Comparison of ENCODE assay signal across 8 cellular contexts in the genomic region with DNA sequence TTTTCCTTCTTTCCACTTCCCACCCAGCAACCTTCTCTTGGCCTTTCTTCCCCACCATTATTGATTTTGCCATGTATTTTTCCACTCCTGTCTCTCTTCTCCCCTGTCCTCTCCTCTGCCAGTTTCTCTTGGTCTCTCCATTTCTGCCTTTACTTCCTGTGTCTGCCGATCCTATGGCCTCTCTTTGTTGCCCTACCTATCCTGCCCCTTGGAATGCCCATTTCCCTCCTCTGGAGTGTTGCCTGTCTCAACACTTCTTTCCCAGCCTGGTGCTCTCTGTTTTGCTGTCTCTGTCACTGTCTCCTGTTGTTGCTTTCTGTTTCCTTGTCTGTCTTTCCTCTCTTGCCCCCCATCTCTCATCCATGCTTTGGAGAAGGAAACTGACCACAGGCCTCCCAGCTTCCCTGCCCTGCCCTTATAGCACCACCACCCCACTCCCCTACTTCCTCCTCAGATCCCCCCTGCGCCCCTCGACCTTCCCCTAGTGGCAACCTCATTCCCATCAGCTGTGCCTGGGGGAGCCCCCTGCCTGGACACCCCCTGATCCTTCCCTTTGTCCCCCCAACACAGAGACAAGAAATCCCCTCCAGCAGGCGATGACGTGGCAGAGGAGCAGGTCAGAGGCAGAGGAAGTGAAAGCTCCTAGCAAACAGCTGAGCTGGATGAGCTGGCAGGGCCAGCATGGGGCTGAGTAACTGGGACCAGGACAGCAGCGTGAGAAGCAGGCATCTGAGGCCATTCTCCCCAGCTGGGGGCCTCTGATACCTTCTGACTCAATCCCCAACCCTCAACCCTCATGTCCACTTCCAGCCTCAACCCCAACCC. TPM values are rescaled to one million over a fixed set of nuclear protein-coding genes. Genes with fewer than 3 reads are reported as not detected.
DNase-seq lines count a peak whose midpoint lies in the region; ATAC-seq and TF ChIP-seq lines count a peak whose summit lies in the region.

No MANE protein-coding gene starts in this region.

- H3K9ac ChIP-seq in BLaER1 treated with 17β-estradiol and CSF1 and Interleukin-3, amounts not matched to agents 10 nM and 100 nM = peak overlapping the region in 3 of 11 experiments; percentile 31 to 57 (median 36); a peak in 4 of 22 replicates

- DNase-seq in T1000 (lab: John Stamatoyannopoulos, UW) = peak; percentile 54
- DNase-seq in heart right ventricle = peak in 1 of 2 donors; percentile 23
- peak; percentile 62 for DNase-seq in stimulated activated naive CD8-positive, alpha-beta T cell treated with anti-CD3 and anti-CD28 coated beads, Interleukin-15, Interleukin-2, amounts not matched to agents 100 U/mL and 50 U/mL, for 24 hours
- no peak for DNase-seq in HuH-7 (ENCODE audit: low spot score)
- no peak for DNase-seq in A673 (ENCODE audit: low spot score)

- H3K9me3 ChIP-seq in BLaER1 treated with 17β-estradiol and CSF1 and Interleukin-3, amounts not matched to agents 10 nM and 100 nM (replicated peaks in 1 of 11) = no peaks in the 10 kb centered on the region
- H3K9me3 ChIP-seq in heart right ventricle = no peaks in the 10 kb centered on the region
- no peaks in the 10 kb centered on the region for H3K9me3 ChIP-seq in A673 (ENCODE audit: low read depth, low read length, poor library complexity, severe bottlenecking)

- CTCF ChIA-PET in A673 (lab: Charles Lee) = interaction anchor here (0.9 kb wide), 1 partner anchor 16 kb away, joined by 6 read pairs; no protein-coding TSS in a partner anchor

- no peak overlapping the region for H3K4me3 ChIP-seq in BLaER1 treated with 17β-estradiol and CSF1 and Interleukin-3, amounts not matched to agents 10 nM and 100 nM
- H3K4me3 ChIP-seq in heart right ventricle (no peak overlapping the region), A673 (ENCODE audit: low read depth, low read length, poor library complexity, severe bottlenecking) (no peak overlapping the region)

- no TSS peak for BruUV-seq in A673 (replicated peaks; lab: Mats Ljungman, UMichigan)

- TF ChIP-seq CTCF in heart right ventricle (IDR thresholded peaks at IDR 0.05) (no peak), A673 (conservative IDR thresholded peaks at IDR 0.05; ENCODE audit: low read depth, low read length) (no peak)

- H3K27ac ChIP-seq in BLaER1 treated with 17β-estradiol and CSF1 and Interleukin-3, amounts not matched to agents 10 nM and 100 nM = peak overlapping the region in 5 of 11 experiments; percentile 8 to 76 (median 64); a peak in 7 of 22 replicates
- H3K27ac ChIP-seq in heart right ventricle = peak overlapping the region in 1 of 10 donors; percentile 74
- no peak overlapping the region for H3K27ac ChIP-seq in A673 (ENCODE audit: low read depth, low read length, poor library complexity, severe bottlenecking)

- 51 to 58% methylated on average over 6 of the region's 6 CpGs for WGBS in heart right ventricle, 2 donors

- H3K4me1 ChIP-seq in BLaER1 treated with 17β-estradiol and CSF1 and Interleukin-3, amounts not matched to agents 10 nM and 100 nM = peaks cover 38 to 79% (median 45%) of the 10 kb centered on the region in 10 experiments
- H3K4me1 ChIP-seq in heart right ventricle = peaks cover 0 to 16% (median 0%) of the 10 kb centered on the region in 9 donors
- peaks cover 33% of the 10 kb centered on the region for H3K4me1 ChIP-seq in A673 (ENCODE audit: insufficient read depth, low read length, poor library complexity, severe bottlenecking)

- H3K36me3 ChIP-seq in BLaER1 treated with 17β-estradiol and CSF1 and Interleukin-3, amounts not matched to agents 10 nM and 100 nM = no peaks in the 10 kb centered on the region
- H3K36me3 ChIP-seq in heart right ventricle = no peaks in the 10 kb centered on the region
- no peaks in the 10 kb centered on the region for H3K36me3 ChIP-seq in A673 (ENCODE audit: insufficient read depth, low read length, poor library complexity, severe bottlenecking)

- peak overlapping the region; percentile 38 to 89 (median 77); a peak in 21 of 22 replicates for H3K4me2 ChIP-seq in BLaER1 treated with 17β-estradiol and CSF1 and Interleukin-3, amounts not matched to agents 10 nM and 100 nM

- H3K27me3 ChIP-seq in BLaER1 treated with 17β-estradiol and CSF1 and Interleukin-3, amounts not matched to agents 10 nM and 100 nM = peaks cover 0 to 6% (median 0%) of the 10 kb centered on the region in 11 experiments; a peak in 4 of 22 replicates
- H3K27me3 ChIP-seq in heart right ventricle = peaks cover 0 to 72% (median 45%) of the 10 kb centered on the region in 7 donors
- H3K27me3 ChIP-seq in A673 (replicated peaks; ENCODE audit: insufficient read depth, low read depth, low read length, poor library complexity) = no peaks in the 10 kb centered on the region

- peaks cover 0 to 5% (median 0%) of the 10 kb centered on the region in 11 experiments; a peak in 1 of 22 replicates for H4K20me1 ChIP-seq in BLaER1 treated with 17β-estradiol and CSF1 and Interleukin-3, amounts not matched to agents 10 nM and 100 nM

- intact Hi-C loops in heart right ventricle (cut with DNase I) = no loop called here
- intact Hi-C loops in A673 (cut with micrococcal nuclease; ENCODE audit: unreplicated experiment) = no loop called here

- ATAC-seq in GM19035 (IDR thresholded peaks at IDR 0.05; ENCODE audit: unreplicated experiment) (peak; percentile 87), HG03280 (IDR thresholded peaks at IDR 0.05; ENCODE audit: unreplicated experiment) (peak; percentile 67), heart right ventricle (peak; percentile 13 to 73 (median 56))
- peak; percentile 84 for ATAC-seq in stimulated activated naive CD8-positive, alpha-beta T cell treated with anti-CD3 and anti-CD28 coated beads, Interleukin-15, Interleukin-2, amounts not matched to agents 100 U/mL and 50 U/mL, for 24 hours

- POLR2A ChIA-PET in A673 (lab: Charles Lee; ENCODE audit: low non-redundant PET) = no interaction called here

RNA-seq across cellular contexts. Expression of a gene that starts 6.6 kb away (rescaled TPM):
- not detected for total RNA-seq in heart right ventricle
- polyA plus RNA-seq in heart right ventricle = not detected
- total RNA-seq in A673 (2021) = not detected in 2 replicates

RNA-seq across cellular contexts. Expression of a gene that starts 32.0 kb away (rescaled TPM):
- total RNA-seq in heart right ventricle (10 to 100 TPM; 15.5 to 27.5 (median 21.4) TPM), A673 (2021) (40.0 and 46.1 TPM in 2 replicates)
- 1 to 10 TPM; 3.7 to 4.2 TPM for polyA plus RNA-seq in heart right ventricle

Comparison
In these comparisons a context has a peak if more than half of its experiments do, and no peak if none do; other contexts are left out.
1. DNase-seq: peak in T1000 (single experiment) and stimulated activated naive CD8-positive, alpha-beta T cell treated with anti-CD3 and anti-CD28 coated beads, Interleukin-15, Interleukin-2, amounts not matched to agents 100 U/mL and 50 U/mL, for 24 hours (single experiment); none in HuH-7 (single experiment) and A673 (single experiment).
2. Peak in every context shown above with its lines, with median percentiles within 50 percentile points of each other: ATAC-seq.